1 cellular context compared by ENCODE assay signal in the genomic region with DNA sequence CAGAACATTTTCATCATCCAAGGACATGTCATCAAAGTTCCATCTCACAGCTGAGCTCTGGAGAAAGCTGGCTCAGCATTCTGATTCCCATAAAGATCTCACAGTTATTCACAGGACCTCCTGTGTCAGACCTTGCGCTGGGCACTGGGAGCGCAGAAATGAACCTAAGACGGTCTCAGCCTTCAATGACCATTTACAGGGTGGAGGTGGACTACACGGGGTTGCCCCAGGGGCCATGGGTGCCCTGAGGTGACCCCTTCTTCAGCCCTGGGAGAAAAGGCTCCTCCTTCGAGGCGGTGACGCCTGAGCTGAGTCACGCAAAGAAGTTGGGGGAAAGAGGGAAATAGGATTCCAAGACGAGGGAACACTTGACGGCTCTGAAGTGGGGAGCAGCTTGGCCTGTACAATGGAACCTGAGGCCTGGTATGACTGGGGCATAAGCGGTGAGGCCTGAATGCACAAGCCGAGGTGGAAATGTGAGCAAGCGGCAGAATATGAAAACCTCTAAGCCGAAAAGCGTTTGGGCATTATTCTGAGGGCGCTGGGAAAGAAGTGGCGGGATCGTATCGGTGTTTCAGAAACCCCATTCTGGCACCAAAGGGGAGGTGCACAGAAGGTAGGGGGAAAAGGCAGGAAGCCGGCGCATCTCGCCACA.
TF ChIP-seq lines count a peak whose summit lies in the region.

No MANE protein-coding gene starts in this region.

TF ChIP-seq in K562, 482 proteins besides CTCF, POLR2A, EP300 and RAD21 (continued from another document and continues in another):
- TF ChIP-seq, protein P1, sequence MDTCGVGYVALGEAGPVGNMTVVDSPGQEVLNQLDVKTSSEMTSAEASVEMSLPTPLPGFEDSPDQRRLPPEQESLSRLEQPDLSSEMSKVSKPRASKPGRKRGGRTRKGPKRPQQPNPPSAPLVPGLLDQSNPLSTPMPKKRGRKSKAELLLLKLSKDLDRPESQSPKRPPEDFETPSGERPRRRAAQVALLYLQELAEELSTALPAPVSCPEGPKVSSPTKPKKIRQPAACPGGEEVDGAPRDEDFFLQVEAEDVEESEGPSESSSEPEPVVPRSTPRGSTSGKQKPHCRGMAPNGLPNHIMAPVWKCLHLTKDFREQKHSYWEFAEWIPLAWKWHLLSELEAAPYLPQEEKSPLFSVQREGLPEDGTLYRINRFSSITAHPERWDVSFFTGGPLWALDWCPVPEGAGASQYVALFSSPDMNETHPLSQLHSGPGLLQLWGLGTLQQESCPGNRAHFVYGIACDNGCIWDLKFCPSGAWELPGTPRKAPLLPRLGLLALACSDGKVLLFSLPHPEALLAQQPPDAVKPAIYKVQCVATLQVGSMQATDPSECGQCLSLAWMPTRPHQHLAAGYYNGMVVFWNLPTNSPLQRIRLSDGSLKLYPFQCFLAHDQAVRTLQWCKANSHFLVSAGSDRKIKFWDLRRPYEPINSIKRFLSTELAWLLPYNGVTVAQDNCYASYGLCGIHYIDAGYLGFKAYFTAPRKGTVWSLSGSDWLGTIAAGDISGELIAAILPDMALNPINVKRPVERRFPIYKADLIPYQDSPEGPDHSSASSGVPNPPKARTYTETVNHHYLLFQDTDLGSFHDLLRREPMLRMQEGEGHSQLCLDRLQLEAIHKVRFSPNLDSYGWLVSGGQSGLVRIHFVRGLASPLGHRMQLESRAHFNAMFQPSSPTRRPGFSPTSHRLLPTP (IDR thresholded peaks at IDR 0.05; ENCODE audit: borderline replicate concordance, extremely low read depth, insufficient read length): no peak
- TF ChIP-seq CXXC5 (CRISPR knock-in tag; IDR thresholded peaks at IDR 0.05) (no peak; the same call in 1 of the 2 replicates), CHD1 (IDR thresholded peaks at IDR 0.05; ENCODE audit: low read length) (no peak), MAFF (IDR thresholded peaks at IDR 0.05; ENCODE audit: low read length) (peak; percentile 84), TCF7L2 (IDR thresholded peaks at IDR 0.05; ENCODE audit: low read depth, low read length) (no peak), FOXK1 (CRISPR knock-in tag; IDR thresholded peaks at IDR 0.05; ENCODE audit: borderline replicate concordance) (no peak), GMEB1 (CRISPR knock-in tag; IDR thresholded peaks at IDR 0.05) (no peak), NR2C2 (CRISPR knock-in tag; IDR thresholded peaks at IDR 0.05) (no peak), NR2C2 (tag; IDR thresholded peaks at IDR 0.05) (peak; percentile 69; the same call in 1 of the 2 replicates), CTBP1 (IDR thresholded peaks at IDR 0.05; ENCODE audit: borderline replicate concordance) (no peak), GABPA (tag; conservative IDR thresholded peaks at IDR 0.05; ENCODE audit: low read depth) (no peak), DDX20 (tag; IDR thresholded peaks at IDR 0.05; ENCODE audit: low read depth) (no peak), ZNF707 (CRISPR knock-in tag; conservative IDR thresholded peaks at IDR 0.05) (no peak), NCOA6 (IDR thresholded peaks at IDR 0.05) (no peak), RCOR1 (IDR thresholded peaks at IDR 0.05; ENCODE audit: borderline replicate concordance in 1 of 2, low read depth in 2 of 2, low read length in 2 of 2) (no peak), ZNF586 (CRISPR knock-in tag; conservative IDR thresholded peaks at IDR 0.05) (no peak), CBX1 (IDR thresholded peaks at IDR 0.05; ENCODE audit: low read depth) (no peak; the same call in 1 of the 2 replicates), RBM22 (IDR thresholded peaks at IDR 0.05; ENCODE audit: low read depth, low read length, poor library complexity, severe bottlenecking) (no peak), ZNF124 (CRISPR knock-in tag; IDR thresholded peaks at IDR 0.05) (no peak), SRF (CRISPR knock-in tag; IDR thresholded peaks at IDR 0.05) (no peak; a peak in 1 of 4 replicates), FOXO4 (CRISPR knock-in tag; IDR thresholded peaks at IDR 0.05) (no peak), RBFOX2 (IDR thresholded peaks at IDR 0.05; ENCODE audit: low read depth, low read length) (no peak), MCM2 (IDR thresholded peaks at IDR 0.05; ENCODE audit: low read depth) (no peak), PHF20 (IDR thresholded peaks at IDR 0.05; ENCODE audit: partially characterized antibody) (no peak), HDAC8 (tag; IDR thresholded peaks at IDR 0.05) (no peak), NRF1 (conservative IDR thresholded peaks at IDR 0.05 in 1 of 2, IDR thresholded peaks at IDR 0.05 in 1 of 2) (peak; percentile 39; a peak in 2 of 4 replicates), RHOXF2B (CRISPR knock-in tag; conservative IDR thresholded peaks at IDR 0.05) (no peak), MEF2A (IDR thresholded peaks at IDR 0.05; ENCODE audit: control insufficient read depth, low read depth, low read length) (no peak), C11orf30 (IDR thresholded peaks at IDR 0.05; ENCODE audit: low read depth) (peak; percentile 97), MCM7 (IDR thresholded peaks at IDR 0.05) (no peak), CHCHD3 (CRISPR knock-in tag; IDR thresholded peaks at IDR 0.05) (no peak), UBTF (IDR thresholded peaks at IDR 0.05; ENCODE audit: borderline replicate concordance in 1 of 2, low read depth in 2 of 2, low read length in 2 of 2) (peak in 1 of 2 experiments; percentile 24; a peak in 1 of 4 replicates), SRSF3 (IDR thresholded peaks at IDR 0.05; ENCODE audit: insufficient read depth, low read length) (no peak), SNIP1 (IDR thresholded peaks at IDR 0.05; ENCODE audit: low read depth) (no peak), CBX5 (IDR thresholded peaks at IDR 0.05; ENCODE audit: borderline replicate concordance, low read depth) (no peak), CEBPZ (IDR thresholded peaks at IDR 0.05; ENCODE audit: borderline replicate concordance, low read depth, low read length) (no peak), BDP1 (IDR thresholded peaks at IDR 0.05; ENCODE audit: insufficient read depth, insufficient read length) (no peak), MCM3 (IDR thresholded peaks at IDR 0.05) (no peak), STAT6 (CRISPR knock-in tag; IDR thresholded peaks at IDR 0.05) (no peak), GATA2 (CRISPR knock-in tag; IDR thresholded peaks at IDR 0.05) (no peak), ZNF197 (CRISPR knock-in tag; IDR thresholded peaks at IDR 0.05; ENCODE audit: low read depth) (no peak), BRF1 (IDR thresholded peaks at IDR 0.05; ENCODE audit: borderline replicate concordance, extremely low read depth, insufficient read length) (no peak), ETV1 (tag; conservative IDR thresholded peaks at IDR 0.05; ENCODE audit: low read depth) (no peak)
- TF ChIP-seq, protein P2, sequence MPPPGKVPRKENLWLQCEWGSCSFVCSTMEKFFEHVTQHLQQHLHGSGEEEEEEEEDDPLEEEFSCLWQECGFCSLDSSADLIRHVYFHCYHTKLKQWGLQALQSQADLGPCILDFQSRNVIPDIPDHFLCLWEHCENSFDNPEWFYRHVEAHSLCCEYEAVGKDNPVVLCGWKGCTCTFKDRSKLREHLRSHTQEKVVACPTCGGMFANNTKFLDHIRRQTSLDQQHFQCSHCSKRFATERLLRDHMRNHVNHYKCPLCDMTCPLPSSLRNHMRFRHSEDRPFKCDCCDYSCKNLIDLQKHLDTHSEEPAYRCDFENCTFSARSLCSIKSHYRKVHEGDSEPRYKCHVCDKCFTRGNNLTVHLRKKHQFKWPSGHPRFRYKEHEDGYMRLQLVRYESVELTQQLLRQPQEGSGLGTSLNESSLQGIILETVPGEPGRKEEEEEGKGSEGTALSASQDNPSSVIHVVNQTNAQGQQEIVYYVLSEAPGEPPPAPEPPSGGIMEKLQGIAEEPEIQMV (tag; conservative IDR thresholded peaks at IDR 0.05; ENCODE audit: low read depth): no peak
- TF ChIP-seq, protein P3, sequence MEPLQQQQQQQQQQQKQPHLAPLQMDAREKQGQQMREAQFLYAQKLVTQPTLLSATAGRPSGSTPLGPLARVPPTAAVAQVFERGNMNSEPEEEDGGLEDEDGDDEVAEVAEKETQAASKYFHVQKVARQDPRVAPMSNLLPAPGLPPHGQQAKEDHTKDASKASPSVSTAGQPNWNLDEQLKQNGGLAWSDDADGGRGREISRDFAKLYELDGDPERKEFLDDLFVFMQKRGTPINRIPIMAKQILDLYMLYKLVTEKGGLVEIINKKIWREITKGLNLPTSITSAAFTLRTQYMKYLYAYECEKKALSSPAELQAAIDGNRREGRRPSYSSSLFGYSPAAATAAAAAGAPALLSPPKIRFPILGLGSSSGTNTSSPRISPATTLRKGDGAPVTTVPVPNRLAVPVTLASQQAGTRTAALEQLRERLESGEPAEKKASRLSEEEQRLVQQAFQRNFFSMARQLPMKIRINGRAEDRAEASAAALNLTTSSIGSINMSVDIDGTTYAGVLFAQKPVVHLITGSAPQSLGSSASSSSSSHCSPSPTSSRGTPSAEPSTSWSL (CRISPR knock-in tag; IDR thresholded peaks at IDR 0.05; ENCODE audit: borderline replicate concordance): no peak
